In genomic region chr11:119084663-119085522, GRCh38 we compare ENCODE assay signal across 8 cellular contexts. TPM values are rescaled to one million over a fixed set of nuclear protein-coding genes. Genes with fewer than 3 reads are reported as not detected.
A peak's percentile ranks its signal among the peaks of the same experiment; 100 is the strongest.
DNase-seq lines count a peak whose midpoint lies in the region; ATAC-seq and TF ChIP-seq lines count a peak whose summit lies in the region.

HMBS (plus strand) TSS chr11:119084881; CDS start chr11:119085034, 153 bp downstream.

- TF ChIP-seq CTCF in BE2C (IDR thresholded peaks at IDR 0.05; ENCODE audit: low read depth, low read length) (no peak), colonic mucosa (IDR thresholded peaks at IDR 0.05) (no peak)

- H3K4me3 ChIP-seq in BE2C (ENCODE audit: low read depth, low read length) (peak within 1 kb of the TSS; percentile 86), colonic mucosa (peak within 1 kb of the TSS; percentile 57)

- DNase-seq in BE2C = peak; percentile 93
- DNase-seq in GM19240 (ENCODE audit: insufficient read length, low spot score) = peak; percentile 90
- DNase-seq in NCI-H526 (lab: John Stamatoyannopoulos, UW) = peak; percentile 98 to 99
- DNase-seq in activated CD4-positive, alpha-beta T cell treated with anti-CD3 and anti-CD28 coated beads for 48 hours = peak; percentile 95
- peak; percentile 95 for DNase-seq in colonic mucosa
- peak; percentile 80 to 85 for DNase-seq in stimulated activated CD4-positive, alpha-beta T cell treated with anti-CD3 and anti-CD28 coated beads, Interleukin-1b, Interleukin-23, amount 100 ng/mL, for 4 hours (ENCODE audit: low read depth in 2 of 2)

- H3K4me1 ChIP-seq in BE2C (peaks cover 8% of the 10 kb centered on the region; the same call in 1 of the 2 replicates), colonic mucosa (peaks cover 7% of the 10 kb centered on the region)

- H3K27ac ChIP-seq in colonic mucosa = peak within 1 kb of the TSS; percentile 77
- peak within 1 kb of the TSS; percentile 93 for H3K27ac ChIP-seq in layer of hippocampus (ENCODE audit: low read depth, low read length)

- H3K36me3 ChIP-seq in BE2C (peaks cover 12% of the 10 kb centered on the region), colonic mucosa (no peaks in the 10 kb centered on the region)

- ATAC-seq in HG03460 (IDR thresholded peaks at IDR 0.05; ENCODE audit: unreplicated experiment) = peak; percentile 85

- H3K27me3 ChIP-seq in BE2C (no peaks in the 10 kb centered on the region), colonic mucosa (no peaks in the 10 kb centered on the region), layer of hippocampus (ENCODE audit: control insufficient read depth, insufficient read depth, low read length) (no peaks in the 10 kb centered on the region)

- H3K9me3 ChIP-seq in BE2C = no peaks in the 10 kb centered on the region
- H3K9me3 ChIP-seq in colonic mucosa = no peaks in the 10 kb centered on the region

- intact Hi-C loops in colonic mucosa (cut with DNase I) = no loop called here

- H3K9ac ChIP-seq in colonic mucosa (ENCODE audit: low read depth in 2 of 2, low read length in 2 of 2) = peak within 1 kb of the TSS; percentile 68 to 88

RNA-seq across cellular contexts. Expression of gene HMBS, which starts in this region (rescaled TPM):
- polyA plus RNA-seq in BE2C (2012; ENCODE audit: insufficient read depth, insufficient read length, low read depth) = 44.4 TPM
- total RNA-seq in colonic mucosa = 10 to 100 TPM; 18.7 to 50.5 TPM

Comparison
In these comparisons a context has a peak if more than half of its experiments do, and no peak if none do; other contexts are left out.
1. Peak in every context shown above with its lines: DNase-seq, ATAC-seq, H3K4me3 ChIP-seq and H3K27ac ChIP-seq.